In the genomic region with DNA sequence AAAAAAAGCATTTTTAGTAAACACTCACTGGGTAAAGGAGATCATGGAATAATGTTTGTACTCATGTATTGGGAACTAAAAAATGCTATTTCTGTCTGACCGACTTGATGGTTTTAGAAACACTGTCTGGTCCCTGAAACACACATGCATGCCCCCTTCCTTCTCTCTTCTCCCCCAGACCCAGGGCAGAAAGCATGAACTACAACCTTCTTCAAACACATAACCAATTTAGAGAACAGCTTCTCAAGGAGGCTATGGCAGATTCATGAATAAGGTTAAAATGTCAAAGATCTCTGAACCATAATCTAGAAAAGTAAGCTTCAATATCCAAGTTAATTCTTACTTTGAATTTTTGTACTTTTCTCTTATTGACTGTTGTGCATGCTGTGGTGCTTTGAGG, we compare ENCODE assay signal across 26 cellular contexts. TPM values are rescaled to one million over a fixed set of nuclear protein-coding genes. Genes with fewer than 3 reads are reported as not detected.
A peak's percentile ranks its signal among the peaks of the same experiment; 100 is the strongest.
DNase-seq lines count a peak whose midpoint lies in the region; ATAC-seq lines count a peak whose summit lies in the region.
"Had no signal": no experiment of that assay in that cellular context is flagged by ENCODE, and none has a peak within 500 bp of the region (broad histone marks: within the 10 kb centered on the region; RNA-seq: fewer than 3 reads in every experiment).

No MANE protein-coding gene starts in this region.

- POLR2A ChIA-PET in activated CD4-positive, alpha-beta T cell treated with anti-CD3 and anti-CD28 coated beads for 36 hours (lab: Charles Lee), result interaction anchor here (1.2 kb wide), 1 partner anchor 9 kb away, joined by 5 read pairs; no protein-coding TSS in a partner anchor
- POLR2A ChIA-PET in activated CD8-positive, alpha-beta T cell treated with anti-CD3 and anti-CD28 coated beads, Interleukin-2, amount 10 ng/mL, durations not matched to agents 7 days and 5 days (lab: Charles Lee), result interaction anchor here (1.0 kb wide), 1 partner anchor 12 kb away, joined by 3 read pairs; no protein-coding TSS in a partner anchor

- H3K4me3 Mint-ChIP-seq in activated CD4-positive, alpha-beta T cell treated with anti-CD3 and anti-CD28 coated beads, Interleukin-2, amount 10 ng/mL, durations not matched to agents 24 days and 14 days, result no peak overlapping the region
- H3K4me3 Mint-ChIP-seq in activated CD4-positive, alpha-beta T cell treated with anti-CD3 and anti-CD28 coated beads for 36 hours, result no peak overlapping the region
- H3K4me3 Mint-ChIP-seq in stimulated activated naive CD8-positive, alpha-beta T cell treated with anti-CD3 and anti-CD28 coated beads, Interleukin-15, Interleukin-2, amounts not matched to agents 100 ng/mL and 50 ng/mL, for 24 hours, result no peak overlapping the region
- no peak overlapping the region for H3K4me3 Mint-ChIP-seq in activated CD8-positive, alpha-beta T cell treated with anti-CD3 and anti-CD28 coated beads, Interleukin-2, amount 10 ng/mL, durations not matched to agents 7 days and 5 days
- H3K4me3 Mint-ChIP-seq: activated naive CD4-positive, alpha-beta T cell treated with anti-CD3 and anti-CD28 coated beads, Interleukin-2, amount 50 U/mL, for 24 hours; CD8-positive, alpha-beta T cell had no signal

- H3K36me3 Mint-ChIP-seq in activated CD4-positive, alpha-beta T cell treated with anti-CD3 and anti-CD28 coated beads, Interleukin-2, amount 10 ng/mL, durations not matched to agents 24 days and 14 days (ENCODE audit: low read depth), result peaks cover 68% of the 10 kb centered on the region
- H3K36me3 Mint-ChIP-seq in activated CD4-positive, alpha-beta T cell treated with anti-CD3 and anti-CD28 coated beads for 36 hours (ENCODE audit: low read depth), result peaks cover 65% of the 10 kb centered on the region
- H3K36me3 Mint-ChIP-seq in stimulated activated naive CD8-positive, alpha-beta T cell treated with anti-CD3 and anti-CD28 coated beads, Interleukin-15, Interleukin-2, amounts not matched to agents 100 ng/mL and 50 ng/mL, for 24 hours (ENCODE audit: low read depth), result peaks cover 91% of the 10 kb centered on the region
- peaks cover 69% of the 10 kb centered on the region for H3K36me3 Mint-ChIP-seq in activated CD8-positive, alpha-beta T cell treated with anti-CD3 and anti-CD28 coated beads, Interleukin-2, amount 10 ng/mL, durations not matched to agents 7 days and 5 days (ENCODE audit: low read depth)

- no peak for DNase-seq in activated CD4-positive, alpha-beta T cell treated with anti-CD3 and anti-CD28 coated beads, Interleukin-2, amount 10 ng/mL, durations not matched to agents 24 days and 14 days
- DNase-seq in activated CD4-positive, alpha-beta T cell treated with anti-CD3 and anti-CD28 coated beads for 36 hours, result no peak
- DNase-seq in stimulated activated naive CD8-positive, alpha-beta T cell treated with anti-CD3 and anti-CD28 coated beads, Interleukin-15, Interleukin-2, amounts not matched to agents 100 U/mL and 50 U/mL, for 24 hours, result no peak
- DNase-seq in activated CD8-positive, alpha-beta T cell treated with anti-CD3 and anti-CD28 coated beads, Interleukin-2, amount 10 ng/mL, durations not matched to agents 7 days and 5 days, result no peak
- no peak for DNase-seq in dermis blood vessel endothelial cell
- no peak for DNase-seq in left lobe of liver (ENCODE audit: low spot score)
- DNase-seq: AML-193; aorta; CD8-positive, alpha-beta T cell; foreskin fibroblast; GDM1; heart left ventricle; KG1; NCI-H1436 treated with DMSO at 0.1 percent for 48 hours; NCI-H345; ovary; tibial artery had no signal

- intact Hi-C loops in activated CD4-positive, alpha-beta T cell treated with anti-CD3 and anti-CD28 coated beads, Interleukin-2, amount 10 ng/mL, durations not matched to agents 24 days and 14 days (cut with micrococcal nuclease), result loop anchor here (1.0 kb wide), 1 partner anchor 16 kb away; a partner anchor contains a TSS
- intact Hi-C loops in activated CD4-positive, alpha-beta T cell treated with anti-CD3 and anti-CD28 coated beads for 36 hours (cut with DNase I, micrococcal nuclease), result no loop called here

- CTCF ChIA-PET in activated CD4-positive, alpha-beta T cell treated with anti-CD3 and anti-CD28 coated beads for 36 hours (lab: Charles Lee), result interaction anchor here (0.7 kb wide), 1 partner anchor 13 kb away, joined by 3 read pairs; no protein-coding TSS in a partner anchor
- CTCF ChIA-PET in activated CD8-positive, alpha-beta T cell treated with anti-CD3 and anti-CD28 coated beads, Interleukin-2, amount 10 ng/mL, durations not matched to agents 7 days and 5 days (lab: Charles Lee), result no interaction called here

- H3K4me1 Mint-ChIP-seq in activated CD4-positive, alpha-beta T cell treated with anti-CD3 and anti-CD28 coated beads, Interleukin-2, amount 10 ng/mL, durations not matched to agents 24 days and 14 days, result peaks cover 45% of the 10 kb centered on the region
- peaks cover 22% of the 10 kb centered on the region for H3K4me1 Mint-ChIP-seq in activated CD4-positive, alpha-beta T cell treated with anti-CD3 and anti-CD28 coated beads for 36 hours
- peaks cover 22% of the 10 kb centered on the region for H3K4me1 Mint-ChIP-seq in stimulated activated naive CD8-positive, alpha-beta T cell treated with anti-CD3 and anti-CD28 coated beads, Interleukin-15, Interleukin-2, amounts not matched to agents 100 ng/mL and 50 ng/mL, for 24 hours (ENCODE audit: low read depth)
- H3K4me1 Mint-ChIP-seq in activated CD8-positive, alpha-beta T cell treated with anti-CD3 and anti-CD28 coated beads, Interleukin-2, amount 10 ng/mL, durations not matched to agents 7 days and 5 days (ENCODE audit: low read depth), result peaks cover 55% of the 10 kb centered on the region

- ATAC-seq in activated CD4-positive, alpha-beta T cell treated with anti-CD3 and anti-CD28 coated beads for 36 hours, result no peak
- no peak for ATAC-seq in stimulated activated naive CD8-positive, alpha-beta T cell treated with anti-CD3 and anti-CD28 coated beads, Interleukin-15, Interleukin-2, amounts not matched to agents 100 U/mL and 50 U/mL, for 24 hours
- ATAC-seq in activated CD8-positive, alpha-beta T cell treated with anti-CD3 and anti-CD28 coated beads, Interleukin-2, amount 10 ng/mL, durations not matched to agents 7 days and 5 days, result no peak
- no peak for ATAC-seq in GM19351 (IDR thresholded peaks at IDR 0.05; ENCODE audit: unreplicated experiment)
- no peak for ATAC-seq in left lobe of liver
- ATAC-seq: CD8-positive, alpha-beta T cell; esophagus mucosa; heart left ventricle had no signal

- H3K27ac Mint-ChIP-seq in activated CD4-positive, alpha-beta T cell treated with anti-CD3 and anti-CD28 coated beads, Interleukin-2, amount 10 ng/mL, durations not matched to agents 24 days and 14 days, result peak overlapping the region; percentile 0
- H3K27ac Mint-ChIP-seq in activated CD4-positive, alpha-beta T cell treated with anti-CD3 and anti-CD28 coated beads for 36 hours, result no peak overlapping the region
- peak overlapping the region; percentile 29 for H3K27ac Mint-ChIP-seq in stimulated activated naive CD8-positive, alpha-beta T cell treated with anti-CD3 and anti-CD28 coated beads, Interleukin-15, Interleukin-2, amounts not matched to agents 100 ng/mL and 50 ng/mL, for 24 hours
- peak overlapping the region; percentile 4 for H3K27ac Mint-ChIP-seq in activated CD8-positive, alpha-beta T cell treated with anti-CD3 and anti-CD28 coated beads, Interleukin-2, amount 10 ng/mL, durations not matched to agents 7 days and 5 days
- H3K27ac Mint-ChIP-seq: CD8-positive, alpha-beta T cell had no signal

- no peaks in the 10 kb centered on the region for H3K27me3 Mint-ChIP-seq in activated CD4-positive, alpha-beta T cell treated with anti-CD3 and anti-CD28 coated beads, Interleukin-2, amount 10 ng/mL, durations not matched to agents 24 days and 14 days
- no peaks in the 10 kb centered on the region for H3K27me3 Mint-ChIP-seq in activated CD4-positive, alpha-beta T cell treated with anti-CD3 and anti-CD28 coated beads for 36 hours
- H3K27me3 Mint-ChIP-seq in stimulated activated naive CD8-positive, alpha-beta T cell treated with anti-CD3 and anti-CD28 coated beads, Interleukin-15, Interleukin-2, amounts not matched to agents 100 ng/mL and 50 ng/mL, for 24 hours, result no peaks in the 10 kb centered on the region
- no peaks in the 10 kb centered on the region for H3K27me3 Mint-ChIP-seq in activated CD8-positive, alpha-beta T cell treated with anti-CD3 and anti-CD28 coated beads, Interleukin-2, amount 10 ng/mL, durations not matched to agents 7 days and 5 days (ENCODE audit: low read depth)
- H3K27me3 Mint-ChIP-seq: activated naive CD4-positive, alpha-beta T cell treated with anti-CD3 and anti-CD28 coated beads, Interleukin-2, amount 50 U/mL, for 24 hours had no signal

- no peaks in the 10 kb centered on the region for H3K9me3 Mint-ChIP-seq in activated CD4-positive, alpha-beta T cell treated with anti-CD3 and anti-CD28 coated beads, Interleukin-2, amount 10 ng/mL, durations not matched to agents 24 days and 14 days
- H3K9me3 Mint-ChIP-seq in activated CD4-positive, alpha-beta T cell treated with anti-CD3 and anti-CD28 coated beads for 36 hours (ENCODE audit: low read depth), result no peaks in the 10 kb centered on the region
- no peaks in the 10 kb centered on the region for H3K9me3 Mint-ChIP-seq in stimulated activated naive CD8-positive, alpha-beta T cell treated with anti-CD3 and anti-CD28 coated beads, Interleukin-15, Interleukin-2, amounts not matched to agents 100 ng/mL and 50 ng/mL, for 24 hours
- no peaks in the 10 kb centered on the region for H3K9me3 Mint-ChIP-seq in activated CD8-positive, alpha-beta T cell treated with anti-CD3 and anti-CD28 coated beads, Interleukin-2, amount 10 ng/mL, durations not matched to agents 7 days and 5 days (ENCODE audit: insufficient read depth)
- H3K9me3 Mint-ChIP-seq: activated naive CD4-positive, alpha-beta T cell treated with anti-CD3 and anti-CD28 coated beads, Interleukin-2, amount 50 U/mL, for 24 hours; CD8-positive, alpha-beta T cell had no signal

RNA-seq across cellular contexts. Expression of a gene that starts 6.0 kb away (rescaled TPM):
- 72.0 and 73.4 TPM in 2 replicates for total RNA-seq in activated CD4-positive, alpha-beta T cell treated with anti-CD3 and anti-CD28 coated beads, Interleukin-2, amount 10 ng/mL, durations not matched to agents 24 days and 14 days
- total RNA-seq in activated CD4-positive, alpha-beta T cell treated with anti-CD3 and anti-CD28 coated beads for 36 hours, result 100 to 1,000 TPM; 113 to 118 TPM
- 100 to 1,000 TPM; 131 to 132 TPM for total RNA-seq in activated CD8-positive, alpha-beta T cell treated with anti-CD3 and anti-CD28 coated beads, Interleukin-2, amount 10 ng/mL, durations not matched to agents 7 days and 5 days
- total RNA-seq in dermis blood vessel endothelial cell (24.7 and 115 TPM in 2 replicates), left lobe of liver (0.45 TPM)

RNA-seq across cellular contexts. Expression of a gene that starts 16.6 kb away (rescaled TPM):
- 76.9 and 78.8 TPM in 2 replicates for total RNA-seq in activated CD4-positive, alpha-beta T cell treated with anti-CD3 and anti-CD28 coated beads, Interleukin-2, amount 10 ng/mL, durations not matched to agents 24 days and 14 days
- total RNA-seq in activated CD4-positive, alpha-beta T cell treated with anti-CD3 and anti-CD28 coated beads for 36 hours, result 10 to 100 TPM; 85.4 to 94.5 TPM
- 10 to 100 TPM; 54.2 to 56.8 TPM for total RNA-seq in activated CD8-positive, alpha-beta T cell treated with anti-CD3 and anti-CD28 coated beads, Interleukin-2, amount 10 ng/mL, durations not matched to agents 7 days and 5 days
- total RNA-seq in dermis blood vessel endothelial cell (37.5 and 41.5 TPM in 2 replicates), left lobe of liver (5.0 TPM)

RNA-seq across cellular contexts. Expression of a gene that starts 52.6 kb away (rescaled TPM):
- total RNA-seq in activated CD4-positive, alpha-beta T cell treated with anti-CD3 and anti-CD28 coated beads, Interleukin-2, amount 10 ng/mL, durations not matched to agents 24 days and 14 days, result 18.3 and 18.7 TPM in 2 replicates
- 10 to 100 TPM; 15.0 to 16.3 TPM for total RNA-seq in activated CD4-positive, alpha-beta T cell treated with anti-CD3 and anti-CD28 coated beads for 36 hours
- total RNA-seq in activated CD8-positive, alpha-beta T cell treated with anti-CD3 and anti-CD28 coated beads, Interleukin-2, amount 10 ng/mL, durations not matched to agents 7 days and 5 days, result 10 to 100 TPM; 16.4 to 18.5 TPM
- total RNA-seq in dermis blood vessel endothelial cell (15.7 and 15.8 TPM in 2 replicates), left lobe of liver (3.1 TPM)

RNA-seq across cellular contexts. Expression of a gene that starts 52.7 kb away (rescaled TPM):
- total RNA-seq in activated CD4-positive, alpha-beta T cell treated with anti-CD3 and anti-CD28 coated beads, Interleukin-2, amount 10 ng/mL, durations not matched to agents 24 days and 14 days, result not detected in 2 replicates
- not detected for total RNA-seq in activated CD4-positive, alpha-beta T cell treated with anti-CD3 and anti-CD28 coated beads for 36 hours
- total RNA-seq in activated CD8-positive, alpha-beta T cell treated with anti-CD3 and anti-CD28 coated beads, Interleukin-2, amount 10 ng/mL, durations not matched to agents 7 days and 5 days, result not detected
- 0.47 and 0.85 TPM in 2 replicates for total RNA-seq in dermis blood vessel endothelial cell
- not detected for total RNA-seq in left lobe of liver
- total RNA-seq: aorta, cardiac muscle cell, esophagus mucosa, kidney epithelial cell, mucosa of gallbladder, RPMI7951, SK-MEL-5 had no signal

Comparison
In these comparisons a context has a peak if more than half of its experiments do, and no peak if none do; other contexts are left out.
1. RNA of a gene that starts 6.0 kb away (total RNA-seq): 131 to 132 TPM in activated CD8-positive, alpha-beta T cell treated with anti-CD3 and anti-CD28 coated beads, Interleukin-2, amount 10 ng/mL, durations not matched to agents 7 days and 5 days, 113 to 118 TPM in activated CD4-positive, alpha-beta T cell treated with anti-CD3 and anti-CD28 coated beads for 36 hours, 72.0 to 73.4 TPM in activated CD4-positive, alpha-beta T cell treated with anti-CD3 and anti-CD28 coated beads, Interleukin-2, amount 10 ng/mL, durations not matched to agents 24 days and 14 days and 24.7 to 115 TPM in dermis blood vessel endothelial cell; 0.45 TPM in left lobe of liver (single experiment); every median in the first group is over 10 times any median in the second.